In the genomic region with DNA sequence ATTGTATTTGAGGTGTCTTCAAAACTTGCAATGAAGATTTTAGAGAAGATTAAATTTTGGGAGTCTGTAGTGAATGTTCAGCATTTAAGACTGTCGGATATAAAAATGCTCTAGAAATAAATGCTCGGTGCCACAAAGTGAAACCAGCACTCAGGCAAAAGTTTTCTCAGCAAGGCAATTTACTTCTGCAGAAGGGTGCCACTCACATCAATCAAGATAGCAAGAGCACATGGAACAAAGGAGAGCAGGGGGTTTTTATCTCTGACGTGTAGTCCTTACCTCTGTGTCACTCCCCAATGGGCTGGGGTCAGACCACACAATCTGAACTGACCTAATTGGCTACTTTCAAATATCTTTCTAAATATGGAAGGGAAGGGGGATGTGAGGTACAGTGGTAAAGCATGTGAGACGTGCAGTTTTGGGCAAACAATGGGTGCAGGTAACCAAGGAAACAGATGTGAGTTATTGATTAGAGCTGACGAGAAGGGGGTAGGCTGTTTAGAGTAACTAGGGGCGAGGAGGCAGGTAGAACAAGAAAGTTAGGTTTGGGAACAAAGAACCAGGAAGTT, we compare ENCODE assay signal across 19 cellular contexts.
"Had no signal": no experiment of that assay in that cellular context is flagged by ENCODE, and none has a peak within 500 bp of the region (broad histone marks: within the 10 kb centered on the region; RNA-seq: fewer than 3 reads in every experiment).

No MANE protein-coding gene starts in this region.

- H3K4me3 Mint-ChIP-seq: immature natural killer cell; memory B cell; natural killer cell treated with Interleukin-12 subunit alpha and Interleukin-12 subunit beta and Interleukin-15 and Interleukin-18, amount 100 ng/mL, for 72 hours had no signal

- H3K27ac Mint-ChIP-seq: immature natural killer cell; memory B cell; natural killer cell treated with Interleukin-12 subunit alpha and Interleukin-12 subunit beta and Interleukin-15 and Interleukin-18, amount 100 ng/mL, for 72 hours had no signal

- H3K27ac ChIP-seq: epithelial cell of prostate, esophagus muscularis mucosa, gastrocnemius medialis, heart right ventricle, left ventricle myocardium inferior, lower lobe of right lung, parathyroid adenoma, sigmoid colon, skin epidermis, tibial nerve had no signal

- FAIRE-seq: kidney had no signal

- H3K79me2 ChIP-seq: parathyroid adenoma had no signal

- H2AFZ ChIP-seq: parathyroid adenoma had no signal

- H3K27me3 ChIP-seq: gastrocnemius medialis, heart right ventricle, sigmoid colon, tibial nerve had no signal

- H3K4me3 ChIP-seq: esophagus muscularis mucosa, gastrocnemius medialis, heart right ventricle, left ventricle myocardium inferior, lower lobe of right lung, sigmoid colon, skin epidermis, tibial nerve had no signal

- DNase-seq: effector memory CD4-positive, alpha-beta T cell; gastrocnemius medialis; heart right ventricle; immature natural killer cell; kidney; left cardiac atrium; left ventricle myocardium inferior; lower lobe of right lung; midbrain; sigmoid colon; stimulated activated CD4-positive, alpha-beta T cell treated with anti-CD3 and anti-CD28 coated beads, Interleukin-2, amount 100 ng/mL, for 48 hours; stimulated activated naive CD8-positive, alpha-beta T cell treated with anti-CD3 and anti-CD28 coated beads, Interleukin-15, Interleukin-2, amounts not matched to agents 100 U/mL and 50 U/mL, for 24 hours had no signal

- H3K27me3 Mint-ChIP-seq: memory B cell had no signal

- H3K36me3 ChIP-seq: esophagus muscularis mucosa, gastrocnemius medialis, heart right ventricle, left ventricle myocardium inferior, lower lobe of right lung, sigmoid colon, tibial nerve had no signal

- H3K4me1 Mint-ChIP-seq: immature natural killer cell, memory B cell had no signal

- ATAC-seq: gastrocnemius medialis; heart right ventricle; left cardiac atrium; lower lobe of right lung; natural killer cell treated with Interleukin-12 subunit alpha and Interleukin-12 subunit beta and Interleukin-15 and Interleukin-18, amount 100 ng/mL, for 72 hours; stimulated activated naive CD8-positive, alpha-beta T cell treated with anti-CD3 and anti-CD28 coated beads, Interleukin-15, Interleukin-2, amounts not matched to agents 100 U/mL and 50 U/mL, for 24 hours had no signal

- H3K4me1 ChIP-seq: esophagus muscularis mucosa, gastrocnemius medialis, heart right ventricle, left ventricle myocardium inferior, lower lobe of right lung, parathyroid adenoma, sigmoid colon, tibial nerve had no signal

- H3K9ac ChIP-seq: parathyroid adenoma had no signal
